ENCODE assay signal across 8 cellular contexts in genomic region chr2:183124957-183125255, GRCh38. TPM values are rescaled to one million over a fixed set of nuclear protein-coding genes. Genes with fewer than 3 reads are reported as not detected.
A peak's percentile ranks its signal among the peaks of the same experiment; 100 is the strongest.
DNase-seq lines count a peak whose midpoint lies in the region; ATAC-seq and TF ChIP-seq lines count a peak whose summit lies in the region.

No MANE protein-coding gene starts in this region.

- CTCF ChIA-PET in WTC11 (lab: Charles Lee): interaction anchor here (0.8 to 2.0 kb wide), 3 partner anchors 48 to 257 kb away, joined by 3 to 8 read pairs (median 4); no protein-coding TSS in a partner anchor

- POLR2A ChIA-PET in WTC11 (lab: Charles Lee): interaction anchor here (0.7 to 1.3 kb wide), 6 partner anchors 8 to 258 kb away, joined by 3 to 6 read pairs (median 3); partner anchors contain the start of gene FRZB

- peak overlapping the region; percentile 91 for H3K4me2 ChIP-seq in H9 (ENCODE audit: insufficient read depth, insufficient read length, low read length)

- H3K14ac ChIP-seq in H9 (ENCODE audit: insufficient read depth, low read length): no peak overlapping the region

- H3K9me3 Mint-ChIP-seq in H9: no peaks in the 10 kb centered on the region; a peak in 1 of 5 replicates
- no peaks in the 10 kb centered on the region for H3K9me3 Mint-ChIP-seq in WTC11

- no CpG with 5 or more reads among the region's 10 CpGs for WGBS in H9 (ENCODE audit: extremely low coverage, insufficient read length, low lambda C conversion rate)
- 1% methylated on average over 10 of the region's 10 CpGs for WGBS in right cardiac atrium

- H3K79me2 ChIP-seq in H9 (ENCODE audit: insufficient read depth, low read length): peaks cover 32% of the 10 kb centered on the region

- H3K9ac ChIP-seq in H9 (ENCODE audit: extremely low read depth, insufficient read length, low read length): peak overlapping the region; percentile 96

- H4K20me1 ChIP-seq in H9 (ENCODE audit: control insufficient read depth, insufficient read depth, insufficient read length): no peaks in the 10 kb centered on the region

- no peaks in the 10 kb centered on the region for H3K4me1 ChIP-seq in H9 (ENCODE audit: insufficient read depth, low read length)
- H3K4me1 ChIP-seq in right cardiac atrium (ENCODE audit: control insufficient read depth, insufficient read depth, low read length): no peaks in the 10 kb centered on the region

- H3K23ac ChIP-seq in H9 (ENCODE audit: insufficient read length, low read depth, low read length): no peak overlapping the region

- H4K8ac ChIP-seq in H9 (replicated peaks; ENCODE audit: insufficient read length, low read depth, low read length): no peak overlapping the region

- ATAC-seq in WTC11: no peak
- ATAC-seq in right cardiac atrium: no peak
- no peak for ATAC-seq in activated CD4-positive, CD25-positive, alpha-beta regulatory T cell treated with anti-CD3 and anti-CD28 coated beads, Interleukin-2, amount 50 U/mL, for 24 hours
- ATAC-seq in HG03175 (IDR thresholded peaks at IDR 0.05; ENCODE audit: unreplicated experiment): no peak
- ATAC-seq in GM18498 (IDR thresholded peaks at IDR 0.05; ENCODE audit: unreplicated experiment): no peak
- no peak for ATAC-seq in GM21723 (IDR thresholded peaks at IDR 0.05; ENCODE audit: unreplicated experiment)

- H2BK20ac ChIP-seq in H9 (ENCODE audit: low read depth, low read length, poor library complexity, severe bottlenecking): no peak overlapping the region

- peaks cover 6% of the 10 kb centered on the region for H3K23me2 ChIP-seq in H9 (ENCODE audit: insufficient read length, low read depth, low read length, poor library complexity, severe bottlenecking)

- H2BK12ac ChIP-seq in H9 (ENCODE audit: insufficient read length, low read depth, low read length): no peak overlapping the region

- H3K9me3 ChIP-seq in H9 (ENCODE audit: control insufficient read depth, low read depth, low read length) (no peaks in the 10 kb centered on the region), right cardiac atrium (ENCODE audit: control insufficient read depth, low read length) (no peaks in the 10 kb centered on the region)

- H3K27me3 ChIP-seq in H9 (ENCODE audit: insufficient read depth, low read length) (no peaks in the 10 kb centered on the region), right cardiac atrium (ENCODE audit: control insufficient read depth, insufficient read depth) (no peaks in the 10 kb centered on the region)

- no peak overlapping the region for H3K4ac ChIP-seq in H9 (ENCODE audit: low read depth, low read length)

- H2AFZ ChIP-seq in H9 (ENCODE audit: low read length): no peak overlapping the region

- H3K27ac ChIP-seq in H9 (ENCODE audit: insufficient read length, low read depth, low read length): peak overlapping the region; percentile 77
- H3K27ac ChIP-seq in right cardiac atrium (ENCODE audit: low read length): no peak overlapping the region
- peak overlapping the region in 20 of 21 experiments; percentile 71 to 97 (median 86) for H3K27ac ChIP-seq in skin epidermis

- H4K5ac ChIP-seq in H9 (ENCODE audit: insufficient read length, low read depth, low read length): no peak overlapping the region

- H3K27me3 Mint-ChIP-seq in H9 (ENCODE audit: low read depth) (no peaks in the 10 kb centered on the region; the same call in 1 of the 2 replicates), WTC11 (ENCODE audit: low read depth) (no peaks in the 10 kb centered on the region; the same call in 1 of the 2 replicates)

- peaks cover 4 to 17% (median 11%) of the 10 kb centered on the region in 3 experiments; a peak in 6 of 7 replicates for H3K36me3 Mint-ChIP-seq in H9 (ENCODE audit: insufficient read depth in 1 of 3, low read depth in 3 of 3)
- peaks cover 14% of the 10 kb centered on the region for H3K36me3 Mint-ChIP-seq in WTC11

- H3K27ac Mint-ChIP-seq in H9: peak overlapping the region; percentile 100
- peak overlapping the region; percentile 99 for H3K27ac Mint-ChIP-seq in WTC11

- no peak overlapping the region for H4K91ac ChIP-seq in H9 (ENCODE audit: insufficient read length, low read depth, low read length)

- no peak overlapping the region for H2BK5ac ChIP-seq in H9 (ENCODE audit: insufficient read length, low read length)

- H2AK5ac ChIP-seq in H9 (ENCODE audit: insufficient read length, low read length): no peak overlapping the region

- H3K4me1 Mint-ChIP-seq in H9 (peaks cover 21% of the 10 kb centered on the region in 2 experiments), WTC11 (peaks cover 28% of the 10 kb centered on the region)

- no peak for DNase-seq in H9
- DNase-seq in WTC11 (ENCODE audit: low spot score): no peak
- DNase-seq in right cardiac atrium: no peak

- H2BK15ac ChIP-seq in H9 (ENCODE audit: low read depth, low read length): no peak overlapping the region

- H3K56ac ChIP-seq in H9 (ENCODE audit: insufficient read length, low read depth, low read length): peak overlapping the region; percentile 64

- H3K4me3 ChIP-seq in right cardiac atrium (ENCODE audit: low read length) (peak overlapping the region; percentile 88), skin epidermis (peak overlapping the region; percentile 51 to 96 (median 90))

- intact Hi-C loops in right cardiac atrium (cut with DNase I): loop anchor here in 1 of 4 donors (5.0 kb wide), 1 partner anchor 48 kb away; the partner anchor contains the start of gene DUSP19

- H3T11ph ChIP-seq in H9 (ENCODE audit: low read length): no peak overlapping the region

- H3K4me3 Mint-ChIP-seq in H9 (peak overlapping the region; percentile 98), WTC11 (peak overlapping the region; percentile 96)

- H2BK120ac ChIP-seq in H9 (ENCODE audit: low read depth, low read length, poor library complexity, severe bottlenecking): no peak overlapping the region

- TF ChIP-seq CTCF in H9 (conservative IDR thresholded peaks at IDR 0.05) (no peak), WTC11 (IDR thresholded peaks at IDR 0.05) (no peak)

- no peaks in the 10 kb centered on the region for H3K79me1 ChIP-seq in H9 (ENCODE audit: insufficient read depth, low read depth, low read length, poor library complexity, severe bottlenecking)

- H3K18ac ChIP-seq in H9 (ENCODE audit: insufficient read length, low read depth, low read length): peak overlapping the region; percentile 94

TF ChIP-seq in WTC11, 78 proteins besides CTCF, POLR2A, EP300 and RAD21 (continues in another document):
- no peak for TF ChIP-seq ZNF532 (CRISPR knock-in tag; IDR thresholded peaks at IDR 0.05; ENCODE audit: borderline replicate concordance)
- TF ChIP-seq TEAD1 (CRISPR knock-in tag; IDR thresholded peaks at IDR 0.05): no peak
- no peak for TF ChIP-seq ATF6 (CRISPR knock-in tag; IDR thresholded peaks at IDR 0.05)

RNA-seq across cellular contexts. Expression of gene NUP35, which starts 0.7 kb away (rescaled TPM):
- total RNA-seq in H9 (2021) (53.6 and 53.7 TPM in 2 replicates), WTC11 (2021) (39.5 to 47.2 TPM (median 40.4 TPM) in 3 replicates), right cardiac atrium (10 to 100 TPM in 2 of 4 donors, 1 to 10 TPM in 2; 5.5 to 10.7 (median 9.5) TPM)
- polyA plus RNA-seq in right cardiac atrium: 7.4 TPM

RNA-seq across cellular contexts. Expression of gene DUSP19, which starts 46.4 kb away (rescaled TPM):
- total RNA-seq in H9 (2021) (1.2 and 1.8 TPM in 2 replicates), WTC11 (2021) (3.4 to 3.9 TPM (median 3.5 TPM) in 3 replicates), right cardiac atrium (10 to 100 TPM in 3 of 4 donors, 1 to 10 TPM in 1; 7.5 to 16.6 (median 12.3) TPM)
- 6.7 TPM for polyA plus RNA-seq in right cardiac atrium
